24 cellular contexts compared by ENCODE assay signal in the genomic region with DNA sequence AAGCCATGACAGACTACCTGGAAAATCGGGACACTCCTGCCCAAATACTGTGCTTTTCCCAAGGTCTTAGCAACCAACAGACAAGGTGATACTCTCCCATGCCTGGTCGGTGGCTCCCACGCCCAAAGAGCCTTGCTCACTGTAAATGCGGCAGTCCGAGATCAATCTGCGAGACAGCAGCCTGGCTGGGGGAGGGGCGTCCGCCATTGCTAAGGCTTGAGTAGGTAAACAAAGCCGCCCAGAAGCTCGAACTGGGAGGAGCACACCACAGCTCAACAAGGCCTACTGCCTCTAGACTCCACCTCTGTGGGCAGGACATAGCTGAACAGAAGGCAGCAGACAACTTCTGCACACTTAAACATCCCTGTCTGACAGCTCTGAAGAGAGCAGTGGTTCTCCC.
"Had no signal": no experiment of that assay in that cellular context is flagged by ENCODE, and none has a peak within 500 bp of the region (broad histone marks: within the 10 kb centered on the region; RNA-seq: fewer than 3 reads in every experiment).

No MANE protein-coding gene starts in this region.

- H3K27ac Mint-ChIP-seq: activated CD4-positive, alpha-beta memory T cell treated with anti-CD3 and anti-CD28 coated beads for 36 hours; activated CD4-positive, alpha-beta T cell treated with anti-CD3 and anti-CD28 coated beads, Interleukin-2, amount 10 ng/mL, durations not matched to agents 7 days and 5 days; activated naive CD4-positive, alpha-beta T cell treated with anti-CD3 and anti-CD28 coated beads, Interleukin-2, amount 50 U/mL, for 72 hours; activated naive CD8-positive, alpha-beta T cell treated with anti-CD3 and anti-CD28 coated beads, Interleukin-2, amount 50 U/mL, for 24 hours; T-cell had no signal

- ATAC-seq: activated naive CD4-positive, alpha-beta T cell treated with anti-CD3 and anti-CD28 coated beads, Interleukin-2, amount 50 U/mL, for 72 hours; activated naive CD8-positive, alpha-beta T cell treated with anti-CD3 and anti-CD28 coated beads, Interleukin-2, amount 50 U/mL, for 24 hours; activated T-cell treated with anti-CD3 and anti-CD28 coated beads, Interleukin-2, amount 50 U/mL, for 4 hours; body of pancreas; T-cell had no signal

- H3K4me1 Mint-ChIP-seq: activated CD4-positive, alpha-beta T cell treated with anti-CD3 and anti-CD28 coated beads, Interleukin-2, amount 10 ng/mL, durations not matched to agents 7 days and 5 days; activated naive CD8-positive, alpha-beta T cell treated with anti-CD3 and anti-CD28 coated beads, Interleukin-2, amount 50 U/mL, for 24 hours; central memory CD8-positive, alpha-beta T cell; T-cell had no signal

- H3K27me3 Mint-ChIP-seq: activated CD4-positive, alpha-beta memory T cell treated with anti-CD3 and anti-CD28 coated beads for 36 hours; activated CD4-positive, alpha-beta T cell treated with anti-CD3 and anti-CD28 coated beads, Interleukin-2, amount 10 ng/mL, durations not matched to agents 7 days and 5 days; activated naive CD8-positive, alpha-beta T cell treated with anti-CD3 and anti-CD28 coated beads, Interleukin-2, amount 50 U/mL, for 24 hours; central memory CD8-positive, alpha-beta T cell; T-cell had no signal

- H3K36me3 Mint-ChIP-seq: activated CD4-positive, alpha-beta memory T cell treated with anti-CD3 and anti-CD28 coated beads for 36 hours; T-cell had no signal

- DNase-seq: activated CD4-positive, alpha-beta memory T cell treated with anti-CD3 and anti-CD28 coated beads for 36 hours; activated CD4-positive, alpha-beta T cell treated with anti-CD3 and anti-CD28 coated beads, Interleukin-2, amount 10 ng/mL, durations not matched to agents 7 days and 5 days; activated CD4-positive, CD25-positive, alpha-beta regulatory T cell; activated CD8-positive, alpha-beta memory T cell treated with anti-CD3 and anti-CD28 coated beads for 24 hours; activated effector memory CD4-positive, alpha-beta T cell treated with anti-CD3 and anti-CD28 coated beads, Interleukin-2, amount 50 U/mL, for 16 hours; activated naive CD4-positive, alpha-beta T cell treated with Interleukin-2 at 50 U/mL for 16 hours; activated naive CD8-positive, alpha-beta T cell treated with anti-CD3 and anti-CD28 coated beads, Interleukin-2, amount 50 U/mL, for 24 hours; activated T-cell treated with anti-CD3 and anti-CD28 coated beads, Interleukin-2, amount 50 U/mL, for 4 hours; amniotic stem cell; body of pancreas; NCI-H1092; NCI-H1417; NCI-H1694; NCI-H2029; NCI-H446; NCI-H524 treated with DMSO at 0.1 percent for 48 hours; NCI-H748 treated with DMSO at 0.1 percent for 48 hours; T-cell; T-helper 2 cell; T1000 had no signal

- H3K27ac ChIP-seq: ascending aorta, body of pancreas, SK-N-MC had no signal

- H3K4me3 Mint-ChIP-seq: activated CD4-positive, alpha-beta memory T cell treated with anti-CD3 and anti-CD28 coated beads for 36 hours; activated CD4-positive, alpha-beta T cell treated with anti-CD3 and anti-CD28 coated beads, Interleukin-2, amount 10 ng/mL, durations not matched to agents 7 days and 5 days; activated naive CD8-positive, alpha-beta T cell treated with anti-CD3 and anti-CD28 coated beads, Interleukin-2, amount 50 U/mL, for 24 hours; activated T-cell treated with anti-CD3 and anti-CD28 coated beads, Interleukin-2, amount 50 U/mL, for 4 hours; central memory CD8-positive, alpha-beta T cell; T-cell had no signal
